9 cellular contexts compared by ENCODE assay signal in the genomic region with DNA sequence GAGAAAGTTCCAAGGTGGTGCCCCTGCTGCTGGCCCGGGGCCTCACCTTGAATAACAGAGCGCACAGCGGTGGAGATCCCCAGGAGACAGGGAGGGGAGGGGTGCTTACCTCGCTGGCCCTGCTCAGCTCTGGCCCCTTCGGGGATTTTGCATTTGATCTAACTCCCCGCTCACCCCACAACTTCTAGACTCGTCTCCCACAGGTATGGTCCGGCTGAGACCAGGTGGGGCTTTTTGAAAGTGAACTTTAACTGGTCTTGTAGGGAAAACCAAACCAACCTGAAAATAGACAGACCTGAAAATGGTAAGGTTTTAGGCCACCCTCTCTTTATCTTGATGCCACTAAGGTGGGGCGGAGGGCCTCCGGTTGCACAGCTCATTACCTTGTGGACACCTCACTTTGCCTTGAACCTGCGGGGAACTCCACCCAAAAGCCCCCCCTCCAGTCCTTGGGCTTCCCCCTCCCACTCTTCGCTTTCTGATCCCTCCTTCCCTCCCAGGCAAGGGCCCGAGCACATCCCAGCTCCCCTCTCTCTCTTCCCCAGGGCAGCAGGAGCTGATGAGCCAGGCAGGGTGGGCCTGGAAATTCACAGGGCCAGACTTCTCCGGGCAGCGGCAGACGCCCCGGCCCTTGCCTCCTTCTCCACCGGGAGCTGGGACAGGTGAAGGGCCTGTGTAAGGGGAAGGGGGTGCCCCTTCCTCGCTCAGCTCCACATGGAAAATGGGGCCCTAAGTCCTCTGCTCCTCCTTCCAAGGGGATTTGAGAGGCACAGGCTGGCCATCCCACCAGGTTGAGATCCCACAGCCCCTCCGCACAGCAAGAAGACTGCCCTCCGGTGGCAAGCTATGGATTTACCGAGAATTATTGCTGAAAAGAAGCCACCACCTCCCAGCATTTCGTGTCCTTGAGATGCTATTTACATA. TPM values are rescaled to one million over a fixed set of nuclear protein-coding genes. Genes with fewer than 3 reads are reported as not detected.
A peak's percentile ranks its signal among the peaks of the same experiment; 100 is the strongest.
DNase-seq lines count a peak whose midpoint lies in the region; ATAC-seq and TF ChIP-seq lines count a peak whose summit lies in the region.
"Had no signal": no experiment of that assay in that cellular context is flagged by ENCODE, and none has a peak within 500 bp of the region (broad histone marks: within the 10 kb centered on the region; RNA-seq: fewer than 3 reads in every experiment).

No MANE protein-coding gene starts in this region.

- peaks cover 23% of the 10 kb centered on the region for H3K9me3 Mint-ChIP-seq in activated CD4-positive, alpha-beta memory T cell treated with anti-CD3 and anti-CD28 coated beads for 36 hours

- H3K9ac ChIP-seq in smooth muscle cell (ENCODE audit: low read depth), result no peak overlapping the region

- peaks cover 32% of the 10 kb centered on the region for H3K36me3 Mint-ChIP-seq in activated CD4-positive, alpha-beta memory T cell treated with anti-CD3 and anti-CD28 coated beads for 36 hours

- no peaks in the 10 kb centered on the region for H3K9me3 ChIP-seq in smooth muscle cell (replicated peaks; ENCODE audit: low read depth)
- H3K9me3 ChIP-seq: neutrophil had no signal

- POLR2A ChIA-PET in activated CD4-positive, alpha-beta memory T cell treated with anti-CD3 and anti-CD28 coated beads for 36 hours (lab: Charles Lee), result interaction anchor here (0.5 to 2.7 kb wide), 12 partner anchors 9 to 171 kb away, joined by 3 to 17 read pairs (median 4); a partner anchor contains a TSS

- H3K4me3 ChIP-seq in fibroblast of villous mesenchyme (ENCODE audit: low read depth, low read length), result no peak overlapping the region
- H3K4me3 ChIP-seq in smooth muscle cell, result no peak overlapping the region

- CTCF ChIA-PET in activated CD4-positive, alpha-beta memory T cell treated with anti-CD3 and anti-CD28 coated beads for 36 hours (lab: Charles Lee), result interaction anchor here (0.6 to 4.0 kb wide), 25 partner anchors 9 to 217 kb away, joined by 3 to 44 read pairs (median 7); a partner anchor contains a TSS

- H3K27me3 ChIP-seq in smooth muscle cell (ENCODE audit: low read depth), result no peaks in the 10 kb centered on the region
- H3K27me3 ChIP-seq: neutrophil had no signal

- WGBS in smooth muscle cell (ENCODE audit: low lambda C conversion rate), result 49% methylated on average over 21 of the region's 23 CpGs

- H3K79me2 ChIP-seq in smooth muscle cell (ENCODE audit: low read depth), result no peaks in the 10 kb centered on the region

- no peaks in the 10 kb centered on the region for H4K20me1 ChIP-seq in smooth muscle cell (ENCODE audit: low read depth)

- H3K4me3 Mint-ChIP-seq in activated CD4-positive, alpha-beta memory T cell treated with anti-CD3 and anti-CD28 coated beads for 36 hours, result peak overlapping the region; percentile 44

- no peaks in the 10 kb centered on the region for H3K36me3 ChIP-seq in smooth muscle cell (ENCODE audit: low read depth)
- H3K36me3 ChIP-seq: neutrophil had no signal

- peak; percentile 45 for ATAC-seq in HG02571 (IDR thresholded peaks at IDR 0.05; ENCODE audit: unreplicated experiment)

- no peak overlapping the region for H3K27ac ChIP-seq in smooth muscle cell (ENCODE audit: low read depth)
- H3K27ac ChIP-seq: neutrophil had no signal

- peak overlapping the region; percentile 69 for H2AFZ ChIP-seq in smooth muscle cell (ENCODE audit: low read depth)

- peak; percentile 81 for TF ChIP-seq CTCF in GM10266 (IDR thresholded peaks at IDR 0.05; ENCODE audit: control insufficient read depth, insufficient read depth, low read depth, missing control alignments)
- peak; percentile 71 for TF ChIP-seq CTCF in fibroblast of villous mesenchyme (IDR thresholded peaks at IDR 0.05; ENCODE audit: insufficient read depth, low read depth, low read length)
- TF ChIP-seq CTCF in smooth muscle cell (IDR thresholded peaks at IDR 0.05; ENCODE audit: borderline replicate concordance, insufficient read depth, poor library complexity, severe bottlenecking), result peak; percentile 62

- H3K4me1 ChIP-seq in smooth muscle cell (ENCODE audit: low read depth), result peaks cover 6% of the 10 kb centered on the region

- peak overlapping the region; percentile 55 for H3K4me2 ChIP-seq in smooth muscle cell

- peaks cover 5% of the 10 kb centered on the region for H3K27me3 Mint-ChIP-seq in activated CD4-positive, alpha-beta memory T cell treated with anti-CD3 and anti-CD28 coated beads for 36 hours

- H3K4me1 Mint-ChIP-seq in activated CD4-positive, alpha-beta memory T cell treated with anti-CD3 and anti-CD28 coated beads for 36 hours (ENCODE audit: low read depth), result peaks cover 33% of the 10 kb centered on the region

- peak overlapping the region; percentile 70 for H3K27ac Mint-ChIP-seq in activated CD4-positive, alpha-beta memory T cell treated with anti-CD3 and anti-CD28 coated beads for 36 hours

- DNase-seq in AG08395 (ENCODE audit: low spot score) (peak; percentile 72), GM10266 (ENCODE audit: extremely low spot score) (peak; percentile 68), NCI-H1105 (lab: John Stamatoyannopoulos, UW) (peak; percentile 10), fibroblast of villous mesenchyme (ENCODE audit: low read depth) (peak; percentile 58), smooth muscle cell (lab: John Stamatoyannopoulos, UW; ENCODE audit: unreplicated experiment) (peak; percentile 8), NCI-H2081 treated with DMSO at 0.1 percent for 48 hours (lab: John Stamatoyannopoulos, UW) (no peak)
- peak; percentile 74 for DNase-seq in activated CD4-positive, alpha-beta memory T cell treated with anti-CD3 and anti-CD28 coated beads for 36 hours

- peaks cover 18% of the 10 kb centered on the region for H3F3A ChIP-seq in smooth muscle cell (ENCODE audit: low read depth)

- intact Hi-C loops in activated CD4-positive, alpha-beta memory T cell treated with anti-CD3 and anti-CD28 coated beads for 36 hours (cut with micrococcal nuclease), result loop anchor here (1.0 kb wide), 2 partner anchors 11 to 78 kb away; no protein-coding TSS in a partner anchor

RNA-seq across cellular contexts. Expression of a gene that starts 16.1 kb away (rescaled TPM):
- total RNA-seq in activated CD4-positive, alpha-beta memory T cell treated with anti-CD3 and anti-CD28 coated beads for 36 hours, result 10 to 100 TPM; 31.1 to 33.2 TPM
- total RNA-seq in fibroblast of villous mesenchyme, result under 0.01 and 0.86 TPM in 2 replicates
- 0.22 and 0.54 TPM in 2 replicates for total RNA-seq in smooth muscle cell
- polyA plus RNA-seq in smooth muscle cell, result 1.3 TPM in 1 of 2 replicates, not detected in the other

RNA-seq across cellular contexts. Expression of a gene that starts 59.9 kb away (rescaled TPM):
- 10 to 100 TPM; 46.1 to 47.9 TPM for total RNA-seq in activated CD4-positive, alpha-beta memory T cell treated with anti-CD3 and anti-CD28 coated beads for 36 hours
- 32.0 and 34.8 TPM in 2 replicates for total RNA-seq in fibroblast of villous mesenchyme
- total RNA-seq in smooth muscle cell, result 18.9 and 24.0 TPM in 2 replicates
- 63.3 and 66.5 TPM in 2 replicates for polyA plus RNA-seq in smooth muscle cell

Comparison
In these comparisons a context has a peak if more than half of its experiments do, and no peak if none do; other contexts are left out.
1. RNA of a gene that starts 16.1 kb away (total RNA-seq): 31.1 to 33.2 TPM in activated CD4-positive, alpha-beta memory T cell treated with anti-CD3 and anti-CD28 coated beads for 36 hours; under 0.01 to 0.86 TPM in fibroblast of villous mesenchyme and 0.22 to 0.54 TPM in smooth muscle cell; every median in the first group is over 10 times any median in the second.
2. Peak in every context shown above with its lines, with median percentiles within 50 percentile points of each other: CTCF ChIP-seq.